In genomic region chr2:68774569-68775271, GRCh38 we compare ENCODE assay signal across 8 cellular contexts. TPM values are rescaled to one million over a fixed set of nuclear protein-coding genes. Genes with fewer than 3 reads are reported as not detected.
A peak's percentile ranks its signal among the peaks of the same experiment; 100 is the strongest.
DNase-seq lines count a peak whose midpoint lies in the region; ATAC-seq and TF ChIP-seq lines count a peak whose summit lies in the region.

No MANE protein-coding gene starts in this region.

- no peaks in the 10 kb centered on the region for H3K9me3 ChIP-seq in liver (ENCODE audit: control insufficient read depth in 4 of 4, low read length in 3 of 4)

- peak overlapping the region; percentile 38 to 80 for H3K9ac ChIP-seq in liver (ENCODE audit: low read depth in 1 of 2, low read length in 2 of 2)

- TF ChIP-seq CTCF in liver (IDR thresholded peaks at IDR 0.05; ENCODE audit: low read depth, low read length, missing input control): no peak

- H3K36me3 Mint-ChIP-seq in activated naive CD8-positive, alpha-beta T cell treated with anti-CD3 and anti-CD28 coated beads for 36 hours: peaks cover 43% of the 10 kb centered on the region

- TF ChIP-seq POLR2A in Raji (IDR thresholded peaks at IDR 0.05; ENCODE audit: insufficient read depth, low read depth, low read length): peak; percentile 44; the same call in 1 of the 2 replicates

- DNase-seq in activated naive CD8-positive, alpha-beta T cell treated with anti-CD3 and anti-CD28 coated beads for 36 hours: peak; percentile 77
- peak; percentile 79 for DNase-seq in stimulated activated naive CD8-positive, alpha-beta T cell treated with anti-CD3 and anti-CD28 coated beads, Interleukin-15, Interleukin-2, amounts not matched to agents 100 U/mL and 50 U/mL, for 24 hours
- DNase-seq in T1000 (lab: John Stamatoyannopoulos, UW) (no peak), GM03348 (ENCODE audit: low spot score) (no peak)

- no peaks in the 10 kb centered on the region for H3K27me3 Mint-ChIP-seq in activated naive CD8-positive, alpha-beta T cell treated with anti-CD3 and anti-CD28 coated beads for 36 hours

- H3K27ac Mint-ChIP-seq in activated naive CD8-positive, alpha-beta T cell treated with anti-CD3 and anti-CD28 coated beads for 36 hours: peak overlapping the region; percentile 90

- peaks cover 0 to 5% (median under 1%) of the 10 kb centered on the region in 4 donors for H3K4me1 ChIP-seq in liver (ENCODE audit: control insufficient read depth in 4 of 4, insufficient read depth in 4 of 4, low read length in 3 of 4)

- H3K4me3 ChIP-seq in liver (ENCODE audit: low read depth in 1 of 3, low read length in 3 of 3): peak overlapping the region; percentile 5 to 39 (median 25)

- H3K36me3 ChIP-seq in liver (ENCODE audit: control insufficient read depth in 4 of 4, insufficient read depth in 3 of 4, low read depth in 1 of 4, low read length in 3 of 4): no peaks in the 10 kb centered on the region

- no peaks in the 10 kb centered on the region for H3K27me3 ChIP-seq in liver (ENCODE audit: control insufficient read depth in 4 of 4, insufficient read depth in 4 of 4, low read length in 3 of 4)

- peak overlapping the region; percentile 81 to 86 for H3K27ac ChIP-seq in liver (ENCODE audit: low read depth in 1 of 2, low read length in 2 of 2)

- peak overlapping the region; percentile 86 for H3K4me3 Mint-ChIP-seq in activated naive CD8-positive, alpha-beta T cell treated with anti-CD3 and anti-CD28 coated beads for 36 hours

- 63% methylated on average over 31 of the region's 31 CpGs for WGBS in liver

- peaks cover 85% of the 10 kb centered on the region for H3K4me1 Mint-ChIP-seq in activated naive CD8-positive, alpha-beta T cell treated with anti-CD3 and anti-CD28 coated beads for 36 hours

- ATAC-seq in GM18499 (IDR thresholded peaks at IDR 0.05; ENCODE audit: insufficient read depth, unreplicated experiment): peak; percentile 59
- peak; percentile 89 for ATAC-seq in HG02852 (IDR thresholded peaks at IDR 0.05; ENCODE audit: unreplicated experiment)
- ATAC-seq in stimulated activated naive CD8-positive, alpha-beta T cell treated with anti-CD3 and anti-CD28 coated beads, Interleukin-15, Interleukin-2, amounts not matched to agents 100 U/mL and 50 U/mL, for 24 hours: peak; percentile 74

- TF ChIP-seq RAD21 in liver (IDR thresholded peaks at IDR 0.05): peak in 1 of 2 donors; percentile 29

- H3K9me3 Mint-ChIP-seq in activated naive CD8-positive, alpha-beta T cell treated with anti-CD3 and anti-CD28 coated beads for 36 hours: no peaks in the 10 kb centered on the region

TF ChIP-seq in liver, 16 proteins besides CTCF, POLR2A, EP300 and RAD21:
- TF ChIP-seq YY1 (IDR thresholded peaks at IDR 0.05): no peak
- TF ChIP-seq SP1 (IDR thresholded peaks at IDR 0.05): peak; percentile 16
- TF ChIP-seq HNF4A (conservative IDR thresholded peaks at IDR 0.05): no peak
- no peak for TF ChIP-seq GABPA (IDR thresholded peaks at IDR 0.05 in 1 of 2, conservative IDR thresholded peaks at IDR 0.05 in 1 of 2)
- TF ChIP-seq NR2F2 (IDR thresholded peaks at IDR 0.05): peak; percentile 70
- no peak for TF ChIP-seq EGR1 (IDR thresholded peaks at IDR 0.05; ENCODE audit: low read depth in 2 of 2)
- no peak for TF ChIP-seq HNF4G (IDR thresholded peaks at IDR 0.05)
- TF ChIP-seq FOXA2 (IDR thresholded peaks at IDR 0.05): no peak
- no peak for TF ChIP-seq MAX (IDR thresholded peaks at IDR 0.05)
- TF ChIP-seq REST (IDR thresholded peaks at IDR 0.05): no peak

RNA-seq across cellular contexts. Expression of gene ARHGAP25, which starts 40.1 kb away (rescaled TPM):
- total RNA-seq in activated naive CD8-positive, alpha-beta T cell treated with anti-CD3 and anti-CD28 coated beads for 36 hours: 10 to 100 TPM; 47.4 to 51.0 TPM
- total RNA-seq in liver: 1 to 10 TPM; 6.4 to 7.0 TPM
- polyA plus RNA-seq in liver: 1 to 10 TPM; 3.5 to 4.2 TPM

Comparison
In these comparisons a context has a peak if more than half of its experiments do, and no peak if none do; other contexts are left out.
1. DNase-seq: peak in activated naive CD8-positive, alpha-beta T cell treated with anti-CD3 and anti-CD28 coated beads for 36 hours (single experiment) and stimulated activated naive CD8-positive, alpha-beta T cell treated with anti-CD3 and anti-CD28 coated beads, Interleukin-15, Interleukin-2, amounts not matched to agents 100 U/mL and 50 U/mL, for 24 hours (single experiment); none in T1000 (single experiment) and GM03348 (single experiment).
2. RNA of gene ARHGAP25, which starts 40.1 kb away (total RNA-seq): 47.4 to 51.0 TPM in activated naive CD8-positive, alpha-beta T cell treated with anti-CD3 and anti-CD28 coated beads for 36 hours; 6.4 to 7.0 TPM in liver; every median in the first group is over 4 times any median in the second.
3. Peak in every context shown above with its lines, with median percentiles within 50 percentile points of each other: ATAC-seq.